8 cellular contexts compared by ENCODE assay signal in genomic region chr3:58386966-58387365, GRCh38. TPM values are rescaled to one million over a fixed set of nuclear protein-coding genes. Genes with fewer than 3 reads are reported as not detected.
DNase-seq lines count a peak whose midpoint lies in the region; ATAC-seq and FAIRE-seq lines count a peak whose summit lies in the region.

No MANE protein-coding gene starts in this region.

- H3K9me3 ChIP-seq in right cardiac atrium (ENCODE audit: control insufficient read depth, low read length), result no peaks in the 10 kb centered on the region

- FAIRE-seq in GM19239 (lab: Jason Lieb, UNC), result no peak

- peak; percentile 88 for DNase-seq in ELR (ENCODE audit: low read depth)
- peak; percentile 100 for DNase-seq in amniotic epithelial cell (ENCODE audit: low read depth)
- peak; percentile 42 to 79 (median 58) for DNase-seq in right cardiac atrium
- DNase-seq in GM19239 (ENCODE audit: insufficient read length, low spot score), result no peak
- no peak for DNase-seq in NOMO-1 treated with DMSO at 0.1 percent for 48 hours (lab: John Stamatoyannopoulos, UW; ENCODE audit: unreplicated experiment)
- DNase-seq in germinal center (ENCODE audit: low spot score), result no peak

- H3K9ac ChIP-seq in rectal smooth muscle tissue (ENCODE audit: low read length), result no peak overlapping the region

- H3K4me3 ChIP-seq in right cardiac atrium (ENCODE audit: low read length) (no peak overlapping the region), rectal smooth muscle tissue (ENCODE audit: low read length) (no peak overlapping the region)

- H3K4me1 ChIP-seq in right cardiac atrium (ENCODE audit: control insufficient read depth, insufficient read depth, low read length) (peaks cover 7% of the 10 kb centered on the region), rectal smooth muscle tissue (ENCODE audit: control insufficient read depth, insufficient read depth, low read length) (peaks cover 18% of the 10 kb centered on the region)

- peak overlapping the region; percentile 3 for H3K27ac ChIP-seq in right cardiac atrium (ENCODE audit: low read length)
- H3K27ac ChIP-seq in rectal smooth muscle tissue (ENCODE audit: low read depth, low read length), result peak overlapping the region; percentile 57

- intact Hi-C loops in right cardiac atrium (cut with DNase I), result no loop called here

- ATAC-seq in right cardiac atrium (peak; percentile 74 to 88), HG02623 (IDR thresholded peaks at IDR 0.05; ENCODE audit: unreplicated experiment) (no peak)

- H3K27me3 ChIP-seq in right cardiac atrium (ENCODE audit: control insufficient read depth, insufficient read depth) (no peaks in the 10 kb centered on the region), rectal smooth muscle tissue (ENCODE audit: control insufficient read depth, insufficient read depth, low read length) (no peaks in the 10 kb centered on the region)

- WGBS in right cardiac atrium, result 28% methylated on average over 3 of the region's 3 CpGs

- no peaks in the 10 kb centered on the region for H3K36me3 ChIP-seq in rectal smooth muscle tissue (ENCODE audit: control insufficient read depth, insufficient read depth, low read length)

RNA-seq across cellular contexts. Expression of gene PDHB, which starts 46.7 kb away (rescaled TPM):
- 100 to 1,000 TPM; 115 to 148 (median 134) TPM for total RNA-seq in right cardiac atrium
- 242 TPM for polyA plus RNA-seq in right cardiac atrium

RNA-seq across cellular contexts. Expression of gene PXK, which starts 54.3 kb away (rescaled TPM):
- 10 to 100 TPM; 11.4 to 17.3 (median 13.7) TPM for total RNA-seq in right cardiac atrium
- 7.7 TPM for polyA plus RNA-seq in right cardiac atrium

Comparison
In these comparisons a context has a peak if more than half of its experiments do, and no peak if none do; other contexts are left out.
1. DNase-seq: peak in ELR (single experiment), amniotic epithelial cell (single experiment) and right cardiac atrium (3 of 3); none in GM19239 (single experiment), NOMO-1 treated with DMSO at 0.1 percent for 48 hours (single experiment) and germinal center (single experiment).